Comparison of ENCODE assay signal across 9 cellular contexts in the genomic region with DNA sequence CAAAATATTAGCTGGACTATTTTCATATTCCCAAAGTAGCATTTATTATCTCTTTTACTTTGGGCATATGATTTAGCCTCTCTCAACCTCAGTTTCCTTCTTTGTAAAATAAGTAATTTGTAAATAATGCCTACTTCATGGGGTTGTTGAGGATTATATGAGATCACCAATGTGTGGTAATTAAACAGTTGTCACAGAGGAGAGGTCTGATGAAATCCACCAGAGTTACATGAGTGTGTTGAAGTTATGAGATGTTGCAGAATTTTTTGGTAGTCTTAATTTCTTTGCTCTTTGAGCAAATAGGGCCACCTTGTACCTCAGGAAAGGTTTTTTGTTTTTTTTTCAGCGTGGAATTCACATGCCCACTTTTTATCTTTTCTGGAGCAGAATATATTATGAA. TPM values are rescaled to one million over a fixed set of nuclear protein-coding genes. Genes with fewer than 3 reads are reported as not detected.
DNase-seq lines count a peak whose midpoint lies in the region; ATAC-seq, FAIRE-seq and TF ChIP-seq lines count a peak whose summit lies in the region.
"Had no signal": no experiment of that assay in that cellular context is flagged by ENCODE, and none has a peak within 500 bp of the region (broad histone marks: within the 10 kb centered on the region; RNA-seq: fewer than 3 reads in every experiment).

No MANE protein-coding gene starts in this region.

- H3K27ac ChIP-seq in heart left ventricle (peak overlapping the region in 11 of 12 donors; percentile 79 to 94 (median 89)), keratinocyte (ENCODE audit: control insufficient read depth, insufficient read depth, low read length) (peak overlapping the region; percentile 91)

- no peak for ATAC-seq in heart left ventricle
- ATAC-seq in left cardiac atrium, result no peak
- no peak for ATAC-seq in activated naive CD4-positive, alpha-beta T cell treated with anti-CD3 and anti-CD28 coated beads, Interleukin-2, amount 50 U/mL, for 72 hours

- peaks cover 0 to 23% (median 3%) of the 10 kb centered on the region in 12 donors for H3K4me1 ChIP-seq in heart left ventricle
- H3K4me1 ChIP-seq in keratinocyte (ENCODE audit: control insufficient read depth, extremely low read depth, insufficient read depth, low read length), result no peaks in the 10 kb centered on the region

- peak overlapping the region; percentile 91 for H3K9ac ChIP-seq in keratinocyte (ENCODE audit: control insufficient read depth, extremely low read depth, insufficient read depth, low read length)

- WGBS in heart left ventricle, 4 donors, result 46 to 53% (median 48%) methylated on average over 1 of the region's 1 CpG

- H3K9me1 ChIP-seq in keratinocyte (ENCODE audit: control insufficient read depth, extremely low read depth, insufficient read depth, low read length), result no peaks in the 10 kb centered on the region

- TF ChIP-seq CTCF in heart left ventricle (IDR thresholded peaks at IDR 0.05), result no peak
- no peak for TF ChIP-seq CTCF in keratinocyte (optimal IDR thresholded peaks at IDR 0.05 in 1 of 3, IDR thresholded peaks at IDR 0.05 in 1 of 3, conservative IDR thresholded peaks at IDR 0.05 in 1 of 3; ENCODE audit: extremely low read depth in 1 of 3, insufficient read depth in 2 of 3, low read length in 3 of 3)
- no peak for TF ChIP-seq CTCF in type B pancreatic cell (conservative IDR thresholded peaks at IDR 0.05)

- peaks cover 37% of the 10 kb centered on the region for H3K79me2 ChIP-seq in keratinocyte (ENCODE audit: control insufficient read depth, insufficient read depth, low read length)

- peak overlapping the region; percentile 29 to 98 for H3K27ac Mint-ChIP-seq in activated naive CD4-positive, alpha-beta T cell treated with anti-CD3 and anti-CD28 coated beads, Interleukin-2, amount 50 U/mL, for 72 hours
- H3K27ac Mint-ChIP-seq in type B pancreatic cell, result peak overlapping the region; percentile 93

- H3K9me3 Mint-ChIP-seq in activated naive CD4-positive, alpha-beta T cell treated with anti-CD3 and anti-CD28 coated beads, Interleukin-2, amount 50 U/mL, for 72 hours, result no peaks in the 10 kb centered on the region
- H3K9me3 Mint-ChIP-seq in type B pancreatic cell, result no peaks in the 10 kb centered on the region

- TF ChIP-seq POLR2A in heart left ventricle (IDR thresholded peaks at IDR 0.05) (no peak), GM12892 (IDR thresholded peaks at IDR 0.05; ENCODE audit: low read depth, low read length) (no peak)

- peak overlapping the region; percentile 91 for H3K4me3 Mint-ChIP-seq in type B pancreatic cell

- DNase-seq in heart left ventricle (no peak), left cardiac atrium (no peak), keratinocyte (ENCODE audit: low read depth, low spot score) (no peak), type B pancreatic cell (ENCODE audit: extremely low spot score, unreplicated experiment) (no peak), HK-2 (ENCODE audit: unreplicated experiment) (no peak), GM12892 (ENCODE audit: insufficient read length) (no peak), HUDEP-2 (lab: John Stamatoyannopoulos, UW; ENCODE audit: unreplicated experiment in 76 of 76) (no peak)
- no peak for DNase-seq in activated naive CD4-positive, alpha-beta T cell treated with anti-CD3 and anti-CD28 coated beads, Interleukin-2, amount 50 U/mL, for 72 hours (ENCODE audit: low spot score in 2 of 2)

- no peak overlapping the region for H2AFZ ChIP-seq in keratinocyte (ENCODE audit: control insufficient read depth, low read length)

- FAIRE-seq in keratinocyte (lab: Jason Lieb, UNC) (no peak), GM12892 (lab: Jason Lieb, UNC) (no peak)
- FAIRE-seq: G401.6 had no signal

- no peaks in the 10 kb centered on the region for H3K9me3 ChIP-seq in heart left ventricle
- H3K9me3 ChIP-seq in keratinocyte (ENCODE audit: control insufficient read depth, low read depth, low read length), result no peaks in the 10 kb centered on the region

- dilution Hi-C loops in keratinocyte (cut with MboI; ENCODE audit: extremely low pct_ligation_motif_present, low sequenced_read_pairs), result no loop called here

- H3K36me3 ChIP-seq in heart left ventricle (peaks cover 0 to 42% (median 34%) of the 10 kb centered on the region in 9 donors), keratinocyte (ENCODE audit: control insufficient read depth in 2 of 2, extremely low read depth in 1 of 2, insufficient read depth in 2 of 2, low read length in 2 of 2) (peaks cover 0 to 3% of the 10 kb centered on the region in 2 experiments)

- peak overlapping the region; percentile 41 to 86 (median 64) for H3K4me3 ChIP-seq in heart left ventricle
- H3K4me3 ChIP-seq in keratinocyte (ENCODE audit: control insufficient read depth in 2 of 3, extremely low read depth in 1 of 3, insufficient read depth in 2 of 3, low read depth in 1 of 3, low read length in 3 of 3), result peak overlapping the region; percentile 59 to 88 (median 87)

- H3K27me3 ChIP-seq in heart left ventricle (no peaks in the 10 kb centered on the region), keratinocyte (ENCODE audit: control insufficient read depth, extremely low read depth, insufficient read depth, low read length) (no peaks in the 10 kb centered on the region)

- H3K4me2 ChIP-seq in keratinocyte (ENCODE audit: control insufficient read depth, extremely low read depth, insufficient read depth, low read depth, low read length), result peak overlapping the region; percentile 49

- intact Hi-C loops in heart left ventricle (cut with DNase I) (loop anchor here in 3 of 10 donors (10.0 kb wide), 2 partner anchors 124 to 204 kb away; partner anchors contain the start of gene PGK1 (in 2 of the 3)), left cardiac atrium (cut with DNase I) (no loop called here)

- H3K36me3 Mint-ChIP-seq in activated naive CD4-positive, alpha-beta T cell treated with anti-CD3 and anti-CD28 coated beads, Interleukin-2, amount 50 U/mL, for 72 hours, result peaks cover 12 to 25% of the 10 kb centered on the region in 2 donors
- H3K36me3 Mint-ChIP-seq in type B pancreatic cell, result peaks cover 12% of the 10 kb centered on the region

- H4K20me1 ChIP-seq in keratinocyte (ENCODE audit: control insufficient read depth, extremely low read depth, insufficient read depth, low read length), result no peaks in the 10 kb centered on the region

- H3K27me3 Mint-ChIP-seq in type B pancreatic cell, result no peaks in the 10 kb centered on the region

- no peaks in the 10 kb centered on the region for H3K4me1 Mint-ChIP-seq in type B pancreatic cell (ENCODE audit: unreplicated experiment)

RNA-seq across cellular contexts. Expression of gene COX7B, which starts 1.4 kb away (rescaled TPM):
- total RNA-seq in heart left ventricle (1,000 to 10,000 TPM in 8 of 9 donors, 100 to 1,000 TPM in 1; 815 to 2,958 (median 1,377) TPM), left cardiac atrium (1,000 to 10,000 TPM; 1,144 to 1,167 TPM), type B pancreatic cell (ENCODE audit: low replicate concordance) (245 and 387 TPM in 2 replicates)
- polyA plus RNA-seq in heart left ventricle (1,000 to 10,000 TPM; 2,480 to 8,827 TPM), keratinocyte (684 to 1,116 TPM (median 1,019 TPM) in 3 replicates)
- total RNA-seq in activated naive CD4-positive, alpha-beta T cell treated with anti-CD3 and anti-CD28 coated beads, Interleukin-2, amount 50 U/mL, for 72 hours, result 100 to 1,000 TPM; 269 to 284 TPM
- polyA plus RNA-seq in keratinocyte (2011; ENCODE audit: low read depth), result 260 TPM
- polyA plus RNA-seq in keratinocyte (2011; cell fraction: cytosol; rRNA removed), result 919 and 1,724 TPM in 2 replicates
- polyA plus RNA-seq in keratinocyte (2011; cell fraction: nucleus; rRNA removed), result 430 and 523 TPM in 2 replicates
- 497 and 617 TPM in 2 replicates for polyA plus RNA-seq in keratinocyte (2012; ENCODE audit: low replicate concordance)
- 65.4 to 272 TPM (median 235 TPM) in 3 replicates for polyA minus RNA-seq in keratinocyte
- polyA minus RNA-seq in keratinocyte (2011; cell fraction: cytosol; rRNA and poly(A)+ RNA removed), result 130 TPM
- 33.0 and 48.7 TPM in 2 replicates for polyA minus RNA-seq in keratinocyte (2011; cell fraction: nucleus; rRNA and poly(A)+ RNA removed)
- 757 TPM for polyA plus RNA-seq in GM12892 (2012; ENCODE audit: missing spikeins)

RNA-seq across cellular contexts. Expression of gene MAGT1, which starts 5.5 kb away (rescaled TPM):
- 10 to 100 TPM; 41.6 to 75.7 (median 56.3) TPM for total RNA-seq in heart left ventricle
- polyA plus RNA-seq in heart left ventricle, result 10 to 100 TPM; 17.4 to 77.2 TPM
- total RNA-seq in left cardiac atrium, result 10 to 100 TPM; 65.0 to 66.9 TPM
- total RNA-seq in activated naive CD4-positive, alpha-beta T cell treated with anti-CD3 and anti-CD28 coated beads, Interleukin-2, amount 50 U/mL, for 72 hours, result 10 to 100 TPM; 26.5 to 39.5 TPM
- 43.8 to 68.4 TPM (median 55.4 TPM) in 3 replicates for polyA plus RNA-seq in keratinocyte
- polyA plus RNA-seq in keratinocyte (2011; ENCODE audit: low read depth), result 14.6 TPM
- 10.6 and 19.1 TPM in 2 replicates for polyA plus RNA-seq in keratinocyte (2011; cell fraction: cytosol; rRNA removed)
- polyA plus RNA-seq in keratinocyte (2011; cell fraction: nucleus; rRNA removed), result 47.5 and 60.9 TPM in 2 replicates
- polyA plus RNA-seq in keratinocyte (2012; ENCODE audit: low replicate concordance), result 30.5 and 55.8 TPM in 2 replicates
- polyA minus RNA-seq in keratinocyte, result 28.0 to 94.2 TPM (median 63.6 TPM) in 3 replicates
- polyA minus RNA-seq in keratinocyte (2011; cell fraction: cytosol; rRNA and poly(A)+ RNA removed), result 19.8 TPM
- polyA minus RNA-seq in keratinocyte (2011; cell fraction: nucleus; rRNA and poly(A)+ RNA removed), result 63.2 and 119 TPM in 2 replicates
- total RNA-seq in type B pancreatic cell (ENCODE audit: low replicate concordance), result 57.8 and 59.5 TPM in 2 replicates
- 32.6 TPM for polyA plus RNA-seq in GM12892 (2012; ENCODE audit: missing spikeins)

RNA-seq across cellular contexts. Expression of gene ATP7A, which starts 9.8 kb away (rescaled TPM):
- 1 to 10 TPM; 4.4 to 9.3 (median 5.8) TPM for total RNA-seq in heart left ventricle
- 1 to 10 TPM; 1.4 to 2.9 TPM for polyA plus RNA-seq in heart left ventricle
- total RNA-seq in left cardiac atrium, result 1 to 10 TPM; 6.9 to 8.6 TPM
- 10 to 100 TPM in 1 of 2 donors, 1 to 10 TPM in 1; 8.1 to 14.7 TPM for total RNA-seq in activated naive CD4-positive, alpha-beta T cell treated with anti-CD3 and anti-CD28 coated beads, Interleukin-2, amount 50 U/mL, for 72 hours
- polyA plus RNA-seq in keratinocyte, result 2.5 to 4.0 TPM (median 3.3 TPM) in 3 replicates
- polyA plus RNA-seq in keratinocyte (2011; ENCODE audit: low read depth), result 6.0 TPM
- 0.55 and 1.3 TPM in 2 replicates for polyA plus RNA-seq in keratinocyte (2011; cell fraction: cytosol; rRNA removed)
- polyA plus RNA-seq in keratinocyte (2011; cell fraction: nucleus; rRNA removed), result 4.6 and 6.0 TPM in 2 replicates
- polyA plus RNA-seq in keratinocyte (2012; ENCODE audit: low replicate concordance), result 2.9 and 3.7 TPM in 2 replicates
- polyA minus RNA-seq in keratinocyte, result 1.6 to 11.5 TPM (median 8.6 TPM) in 3 replicates
- polyA minus RNA-seq in keratinocyte (2011; cell fraction: cytosol; rRNA and poly(A)+ RNA removed), result 2.1 TPM
- polyA minus RNA-seq in keratinocyte (2011; cell fraction: nucleus; rRNA and poly(A)+ RNA removed), result 12.8 and 26.0 TPM in 2 replicates
- total RNA-seq in type B pancreatic cell (ENCODE audit: low replicate concordance), result 11.1 and 12.0 TPM in 2 replicates
- polyA plus RNA-seq in GM12892 (2012; ENCODE audit: missing spikeins), result 6.8 TPM
